ENCODE assay signal across 1 cellular context in genomic region chr12:91769736-91770135, GRCh38.
A peak's percentile ranks its signal among the peaks of the same experiment; 100 is the strongest.
TF ChIP-seq lines count a peak whose summit lies in the region.

No MANE protein-coding gene starts in this region.

TF ChIP-seq in H1, 55 proteins besides CTCF, POLR2A, EP300 and RAD21 (continued from another document):
- TF ChIP-seq SAP30 (IDR thresholded peaks at IDR 0.05; ENCODE audit: insufficient read depth, insufficient replicate concordance, low read length) (no peak), USF2 (IDR thresholded peaks at IDR 0.05; ENCODE audit: low read length) (no peak), JUN (IDR thresholded peaks at IDR 0.05; ENCODE audit: low read depth, low read length) (0 out of 2 replicates have a peak, but pooled peaks have one; percentile 12), TAF1 (IDR thresholded peaks at IDR 0.05; ENCODE audit: low read depth, low read length) (no peak), CBX8 (IDR thresholded peaks at IDR 0.05; ENCODE audit: borderline replicate concordance, low read depth, low read length) (no peak), RNF2 (IDR thresholded peaks at IDR 0.05; ENCODE audit: borderline replicate concordance, low read depth, low read length, missing control alignments, poor library complexity, severe bottlenecking) (no peak), SIX5 (IDR thresholded peaks at IDR 0.05; ENCODE audit: low read depth, low read length) (no peak), ZNF274 (IDR thresholded peaks at IDR 0.05; ENCODE audit: borderline replicate concordance, extremely low read depth, low read length) (no peak), KDM5A (IDR thresholded peaks at IDR 0.05; ENCODE audit: low read length) (no peak)
- TF ChIP-seq, protein P1, sequence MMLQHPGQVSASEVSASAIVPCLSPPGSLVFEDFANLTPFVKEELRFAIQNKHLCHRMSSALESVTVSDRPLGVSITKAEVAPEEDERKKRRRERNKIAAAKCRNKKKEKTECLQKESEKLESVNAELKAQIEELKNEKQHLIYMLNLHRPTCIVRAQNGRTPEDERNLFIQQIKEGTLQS (IDR thresholded peaks at IDR 0.05; ENCODE audit: insufficient read depth, low read depth, low read length), result no peak
